10 cellular contexts compared by ENCODE assay signal in genomic region chr17:82860606-82861392, GRCh38. TPM values are rescaled to one million over a fixed set of nuclear protein-coding genes. Genes with fewer than 3 reads are reported as not detected.
DNase-seq lines count a peak whose midpoint lies in the region; ATAC-seq and TF ChIP-seq lines count a peak whose summit lies in the region.
"Had no signal": no experiment of that assay in that cellular context is flagged by ENCODE, and none has a peak within 500 bp of the region (broad histone marks: within the 10 kb centered on the region; RNA-seq: fewer than 3 reads in every experiment).

No MANE protein-coding gene starts in this region.

- peaks cover 2% of the 10 kb centered on the region for H3K36me3 Mint-ChIP-seq in activated naive CD4-positive, alpha-beta T cell treated with anti-CD3 and anti-CD28 coated beads for 36 hours (ENCODE audit: low read depth)

- H3K27ac ChIP-seq in WERI-Rb-1 (peak overlapping the region; percentile 44), thoracic aorta (no peak overlapping the region)

- no peak for DNase-seq in activated naive CD4-positive, alpha-beta T cell treated with anti-CD3 and anti-CD28 coated beads for 36 hours
- DNase-seq in activated naive CD4-positive, alpha-beta T cell treated with Interleukin-2 at 50 U/mL for 16 hours: no peak
- no peak for DNase-seq in WERI-Rb-1
- peak; percentile 70 for DNase-seq in left kidney (ENCODE audit: low read depth, low spot score)
- DNase-seq in thoracic aorta (ENCODE audit: low spot score): no peak
- DNase-seq in SKM-1 treated with dmso at 0.1 percent for 144 hours (lab: John Stamatoyannopoulos, UW; ENCODE audit: unreplicated experiment): no peak
- no peak for DNase-seq in putamen (ENCODE audit: low spot score)
- no peak for DNase-seq in germinal center (ENCODE audit: low spot score)

- CTCF ChIA-PET in activated naive CD4-positive, alpha-beta T cell treated with anti-CD3 and anti-CD28 coated beads for 36 hours (lab: Charles Lee): interaction anchor here (0.6 kb wide), 1 partner anchor 13 kb away, joined by 3 read pairs; no protein-coding TSS in a partner anchor

- H3K27me3 Mint-ChIP-seq in activated naive CD4-positive, alpha-beta T cell treated with anti-CD3 and anti-CD28 coated beads for 36 hours (ENCODE audit: low read depth): no peaks in the 10 kb centered on the region

- no peak for ATAC-seq in thoracic aorta (ENCODE audit: insufficient number of reproducible peaks, low FRiP score, low read depth)

- H3K9me3 Mint-ChIP-seq in activated naive CD4-positive, alpha-beta T cell treated with anti-CD3 and anti-CD28 coated beads for 36 hours: no peaks in the 10 kb centered on the region

- H3K9me3 ChIP-seq in WERI-Rb-1 (ENCODE audit: severe bottlenecking) (no peaks in the 10 kb centered on the region), thoracic aorta (no peaks in the 10 kb centered on the region)

- H3K36me3 ChIP-seq in WERI-Rb-1: peaks cover 10% of the 10 kb centered on the region; the same call in 1 of the 2 replicates
- H3K36me3 ChIP-seq in thoracic aorta: no peaks in the 10 kb centered on the region

- H3K4me3 Mint-ChIP-seq in activated naive CD4-positive, alpha-beta T cell treated with anti-CD3 and anti-CD28 coated beads for 36 hours: peak overlapping the region; percentile 45

- peaks cover 3 to 4% of the 10 kb centered on the region in 2 donors for H3K4me1 ChIP-seq in thoracic aorta (ENCODE audit: control insufficient read depth in 1 of 2, low read depth in 2 of 2)

- H3K27me3 ChIP-seq in WERI-Rb-1 (ENCODE audit: insufficient read depth, low read depth, severe bottlenecking) (no peaks in the 10 kb centered on the region), thoracic aorta (replicated peaks; ENCODE audit: insufficient read depth) (no peaks in the 10 kb centered on the region)

- H3K4me3 ChIP-seq in WERI-Rb-1 (ENCODE audit: low read depth, low read length) (no peak overlapping the region), thoracic aorta (peak overlapping the region; percentile 40)

- TF ChIP-seq CTCF in WERI-Rb-1 (IDR thresholded peaks at IDR 0.05; ENCODE audit: low read depth, low read length) (no peak), thoracic aorta (IDR thresholded peaks at IDR 0.05) (no peak)

- H3K27ac Mint-ChIP-seq in activated naive CD4-positive, alpha-beta T cell treated with anti-CD3 and anti-CD28 coated beads for 36 hours: no peak overlapping the region

- intact Hi-C loops in activated naive CD4-positive, alpha-beta T cell treated with anti-CD3 and anti-CD28 coated beads for 36 hours (cut with micrococcal nuclease): loop anchor here (5.0 to 10.0 kb wide), 2 partner anchors 187 to 366 kb away; no protein-coding TSS in a partner anchor

- peaks cover 71% of the 10 kb centered on the region for H3K4me1 Mint-ChIP-seq in activated naive CD4-positive, alpha-beta T cell treated with anti-CD3 and anti-CD28 coated beads for 36 hours (ENCODE audit: low read depth)

RNA-seq across cellular contexts. Expression of gene ZNF750, which starts 21.0 kb away (rescaled TPM):
- not detected for total RNA-seq in activated naive CD4-positive, alpha-beta T cell treated with anti-CD3 and anti-CD28 coated beads for 36 hours
- total RNA-seq in thoracic aorta: not detected
- total RNA-seq: liver, RPMI7951 had no signal
